Comparison of ENCODE assay signal across 10 cellular contexts in genomic region chr17:50037321-50038107, GRCh38. TPM values are rescaled to one million over a fixed set of nuclear protein-coding genes. Genes with fewer than 3 reads are reported as not detected.
DNase-seq lines count a peak whose midpoint lies in the region; ATAC-seq and TF ChIP-seq lines count a peak whose summit lies in the region.
"Had no signal": no experiment of that assay in that cellular context is flagged by ENCODE, and none has a peak within 500 bp of the region (broad histone marks: within the 10 kb centered on the region; RNA-seq: fewer than 3 reads in every experiment).

No MANE protein-coding gene starts in this region.

- ATAC-seq in Right ventricle myocardium superior (ENCODE audit: poor library complexity) (peak; percentile 55), GM18505 (IDR thresholded peaks at IDR 0.05; ENCODE audit: unreplicated experiment) (no peak)

- H2BK12ac ChIP-seq in mesenchymal stem cell (ENCODE audit: low read length in 2 of 2), result peak overlapping the region; percentile 30 to 92

- H3K4me3 ChIP-seq in right atrium auricular region (no peak overlapping the region), epithelial cell of esophagus (ENCODE audit: low read length) (no peak overlapping the region), mesenchymal stem cell (ENCODE audit: insufficient read depth in 1 of 2, low read depth in 1 of 2, low read length in 2 of 2) (no peak overlapping the region)
- H3K4me3 ChIP-seq: vagina had no signal

- H2BK15ac ChIP-seq in mesenchymal stem cell (ENCODE audit: low read depth, poor library complexity, severe bottlenecking), result peak overlapping the region; percentile 84

- H3K4ac ChIP-seq in mesenchymal stem cell (ENCODE audit: low read depth in 1 of 2, low read length in 2 of 2), result peak overlapping the region; percentile 55 to 92

- H2BK5ac ChIP-seq in mesenchymal stem cell (ENCODE audit: low read depth, low read length, poor library complexity, severe bottlenecking), result peak overlapping the region; percentile 81

- H3K18ac ChIP-seq in mesenchymal stem cell (ENCODE audit: low read depth in 1 of 2, low read length in 2 of 2), result peak overlapping the region; percentile 92 to 96

- H3K14ac ChIP-seq in mesenchymal stem cell (ENCODE audit: low read length in 2 of 2), result no peak overlapping the region

- TF ChIP-seq CTCF in right atrium auricular region (IDR thresholded peaks at IDR 0.05) (no peak), epithelial cell of esophagus (IDR thresholded peaks at IDR 0.05; ENCODE audit: insufficient read depth, low read depth, low read length, missing control alignments) (no peak)

- peak overlapping the region in 1 of 2 experiments; percentile 62 for H3K23ac ChIP-seq in mesenchymal stem cell (ENCODE audit: low read length in 2 of 2)

- H3K36me3 ChIP-seq in right atrium auricular region (no peaks in the 10 kb centered on the region), mesenchymal stem cell (ENCODE audit: control insufficient read depth in 1 of 2, insufficient read depth in 2 of 2, low read depth in 1 of 2, low read length in 2 of 2) (no peaks in the 10 kb centered on the region)
- H3K36me3 ChIP-seq: vagina had no signal

- CTCF ChIA-PET in HEK293T (lab: Yijun Ruan, JAX), result interaction anchor here (1.8 to 2.4 kb wide), 2 partner anchors 54 to 57 kb away, joined by 5 to 13 read pairs; no protein-coding TSS in a partner anchor

- H3K9ac ChIP-seq in mesenchymal stem cell (ENCODE audit: low read length), result peak overlapping the region; percentile 47

- H3K4me2 ChIP-seq in mesenchymal stem cell (ENCODE audit: low read length, poor library complexity, severe bottlenecking), result no peak overlapping the region

- POLR2A ChIA-PET in HEK293T (lab: Yijun Ruan, JAX), result interaction anchor here (1.7 kb wide), 1 partner anchor 19 kb away, joined by 7 read pairs; the partner anchor contains the start of gene ITGA3

- H3K27me3 ChIP-seq in right atrium auricular region (no peaks in the 10 kb centered on the region), mesenchymal stem cell (ENCODE audit: control insufficient read depth in 1 of 2, insufficient read depth in 1 of 2, low read length in 2 of 2) (no peaks in the 10 kb centered on the region)
- H3K27me3 ChIP-seq: vagina had no signal

- H3K9me3 ChIP-seq in right atrium auricular region (no peaks in the 10 kb centered on the region), mesenchymal stem cell (ENCODE audit: control insufficient read depth, low read length) (no peaks in the 10 kb centered on the region)
- H3K9me3 ChIP-seq: vagina had no signal

- peaks cover 0 to 7% of the 10 kb centered on the region in 2 donors for H3K4me1 ChIP-seq in right atrium auricular region
- peaks cover 40% of the 10 kb centered on the region for H3K4me1 ChIP-seq in mesenchymal stem cell (ENCODE audit: control insufficient read depth, insufficient read depth, low read depth, low read length)

- H3K27ac ChIP-seq in right atrium auricular region (no peak overlapping the region), mesenchymal stem cell (ENCODE audit: low read length, poor library complexity, severe bottlenecking) (peak overlapping the region; percentile 81)
- H3K27ac ChIP-seq: vagina had no signal

- H2BK120ac ChIP-seq in mesenchymal stem cell (ENCODE audit: low read depth, low read length), result peak overlapping the region; percentile 93

- DNase-seq in Right ventricle myocardium superior (peak; percentile 57), right atrium auricular region (ENCODE audit: low spot score) (no peak), epithelial cell of esophagus (ENCODE audit: low read depth) (peak; percentile 54), mesenchymal stem cell (peak; percentile 81), HEK293T (ENCODE audit: extremely low spot score) (no peak), activated gamma-delta T cell (lab: John Stamatoyannopoulos, UW) (no peak)
- no peak for DNase-seq in activated CD4-positive, alpha-beta T cell treated with anti-CD3 and anti-CD28 coated beads for 48 hours
- DNase-seq: activated naive CD4-positive, alpha-beta T cell treated with anti-CD3 and anti-CD28 coated beads for 36 hours had no signal

- WGBS in mesenchymal stem cell, result 56% methylated on average over 13 of the region's 14 CpGs

- no peaks in the 10 kb centered on the region for H3K79me1 ChIP-seq in mesenchymal stem cell (replicated peaks; ENCODE audit: low read length, poor library complexity, severe bottlenecking)

- peak overlapping the region; percentile 65 for H4K91ac ChIP-seq in mesenchymal stem cell (ENCODE audit: low read length)

- H2AFZ ChIP-seq in mesenchymal stem cell (ENCODE audit: low read depth, low read length), result peak overlapping the region; percentile 3

- H4K8ac ChIP-seq in mesenchymal stem cell (ENCODE audit: low read length), result peak overlapping the region; percentile 79

- TF ChIP-seq POLR2A in GM18505 (IDR thresholded peaks at IDR 0.05; ENCODE audit: borderline replicate concordance, extremely low read depth, insufficient read depth, insufficient read length), result no peak

- intact Hi-C loops in Right ventricle myocardium superior (cut with DNase I), result no loop called here

- H2AK5ac ChIP-seq in mesenchymal stem cell (ENCODE audit: low read length, severe bottlenecking), result peak overlapping the region; percentile 82

TF ChIP-seq in HEK293T, 16 proteins besides CTCF, POLR2A, EP300 and RAD21:
- TF ChIP-seq ZNF384 (IDR thresholded peaks at IDR 0.05), result no peak
- TF ChIP-seq NFRKB (IDR thresholded peaks at IDR 0.05), result no peak
- no peak for TF ChIP-seq FOXK2 (IDR thresholded peaks at IDR 0.05)
- no peak for TF ChIP-seq HDGF (IDR thresholded peaks at IDR 0.05; ENCODE audit: borderline replicate concordance)
- TF ChIP-seq ELF4 (IDR thresholded peaks at IDR 0.05), result no peak
- TF ChIP-seq FOXM1 (IDR thresholded peaks at IDR 0.05; ENCODE audit: borderline replicate concordance), result no peak
- TF ChIP-seq BHLHE40 (IDR thresholded peaks at IDR 0.05; ENCODE audit: borderline replicate concordance), result no peak
- no peak for TF ChIP-seq PKNOX1 (IDR thresholded peaks at IDR 0.05)
- no peak for TF ChIP-seq SP1 (IDR thresholded peaks at IDR 0.05)
- no peak for TF ChIP-seq SUZ12 (IDR thresholded peaks at IDR 0.05)
- TF ChIP-seq FOXA1 (IDR thresholded peaks at IDR 0.05), result no peak
- no peak for TF ChIP-seq CTBP1 (IDR thresholded peaks at IDR 0.05; ENCODE audit: borderline replicate concordance)
- no peak for TF ChIP-seq LEF1 (IDR thresholded peaks at IDR 0.05; ENCODE audit: borderline replicate concordance)
- no peak for TF ChIP-seq L3MBTL2 (conservative IDR thresholded peaks at IDR 0.05)
- no peak for TF ChIP-seq ARNT (IDR thresholded peaks at IDR 0.05)
- TF ChIP-seq TARDBP (IDR thresholded peaks at IDR 0.05), result no peak
TF ChIP-seq in HEK293T: peak in this region for 0.

RNA-seq across cellular contexts. Expression of gene ITGA3, which starts 18.4 kb away (rescaled TPM):
- total RNA-seq in Right ventricle myocardium superior (12.6 TPM), right atrium auricular region (10 to 100 TPM; 29.5 to 61.8 TPM)
- 136 TPM for polyA plus RNA-seq in mesenchymal stem cell (2013, experiment 1 of 2)
- polyA plus RNA-seq in mesenchymal stem cell (2013, experiment 2 of 2), result 138 TPM

RNA-seq across cellular contexts. Expression of gene DLX3, which starts 42.5 kb away (rescaled TPM):
- not detected for total RNA-seq in Right ventricle myocardium superior
- under 1 TPM in 1 of 2 donors, not detected in 1; 0.12 TPM for total RNA-seq in right atrium auricular region
- polyA plus RNA-seq in mesenchymal stem cell (2013, experiment 1 of 2), result 0.01 TPM
- not detected for polyA plus RNA-seq in mesenchymal stem cell (2013, experiment 2 of 2)
- total RNA-seq: activated naive CD4-positive, alpha-beta T cell treated with anti-CD3 and anti-CD28 coated beads for 36 hours had no signal

RNA-seq across cellular contexts. Expression of gene PDK2, which starts 57.6 kb away (rescaled TPM):
- total RNA-seq in Right ventricle myocardium superior (250 TPM), right atrium auricular region (100 to 1,000 TPM; 186 to 214 TPM)
- 43.1 TPM for polyA plus RNA-seq in mesenchymal stem cell (2013, experiment 1 of 2)
- 39.6 TPM for polyA plus RNA-seq in mesenchymal stem cell (2013, experiment 2 of 2)

Comparison
In these comparisons a context has a peak if more than half of its experiments do, and no peak if none do; other contexts are left out.
1. DNase-seq: peak in Right ventricle myocardium superior (single experiment), epithelial cell of esophagus (single experiment) and mesenchymal stem cell (single experiment); none in right atrium auricular region (single experiment), HEK293T (single experiment), activated CD4-positive, alpha-beta T cell treated with anti-CD3 and anti-CD28 coated beads for 48 hours (single experiment) and activated gamma-delta T cell (single experiment).